19 cellular contexts compared by ENCODE assay signal in the genomic region with DNA sequence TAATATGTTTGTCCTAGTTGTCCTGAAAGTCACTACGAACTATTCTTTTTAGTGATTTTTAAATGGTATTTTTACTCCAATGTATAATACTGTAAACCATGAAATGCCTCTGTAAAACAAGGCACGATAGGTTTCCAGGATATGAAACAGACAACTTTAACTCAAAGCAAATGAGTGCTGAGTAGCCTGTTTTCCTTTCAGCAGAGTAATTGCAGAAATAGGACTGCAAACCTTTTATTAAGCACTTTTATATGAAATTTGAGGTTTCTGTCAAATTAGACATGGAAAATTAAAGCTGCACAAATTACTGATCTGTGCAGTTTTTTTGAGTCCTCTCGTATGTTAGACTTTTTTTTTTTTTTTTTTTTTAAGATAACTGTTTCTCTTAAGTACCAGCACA. TPM values are rescaled to one million over a fixed set of nuclear protein-coding genes. Genes with fewer than 3 reads are reported as not detected.
DNase-seq lines count a peak whose midpoint lies in the region; ATAC-seq and TF ChIP-seq lines count a peak whose summit lies in the region.
"Had no signal": no experiment of that assay in that cellular context is flagged by ENCODE, and none has a peak within 500 bp of the region (broad histone marks: within the 10 kb centered on the region; RNA-seq: fewer than 3 reads in every experiment).

No MANE protein-coding gene starts in this region.

- DNase-seq in SK-N-SH (no peak), OCI-LY7 (ENCODE audit: low spot score) (no peak), vagina (ENCODE audit: extremely low spot score in 2 of 2) (no peak), occipital lobe (lab: John Stamatoyannopoulos, UW) (no peak), SJCRH30 (no peak)
- DNase-seq: CD4-positive, CD25-positive, alpha-beta regulatory T cell; MG63; NCI-H2029; NCI-H524 treated with DMSO at 0.1 percent for 48 hours; NCI-H774; SHP77; T-cell had no signal

- TF ChIP-seq RAD21 in SK-N-SH (IDR thresholded peaks at IDR 0.05; ENCODE audit: low read length) = no peak

- WGBS in SK-N-SH (ENCODE audit: low lambda C conversion rate) = 83% methylated on average over 3 of the region's 3 CpGs

- ATAC-seq in SK-N-SH treated with all-trans-retinoic acid at 6 μM for 48 hours = peak; percentile 56; the same call in 1 of the 3 replicates
- no peak for ATAC-seq in HG02759 (IDR thresholded peaks at IDR 0.05; ENCODE audit: unreplicated experiment)
- ATAC-seq: HCT116, K562, T-cell had no signal

- CTCF ChIA-PET in SK-N-SH (lab: Yijun Ruan, JAX) (interaction anchor here (1.0 to 2.1 kb wide), 3 partner anchors 9 to 57 kb away, joined by 3 to 8 read pairs (median 3); no protein-coding TSS in a partner anchor), OCI-LY7 (lab: Charles Lee; ENCODE audit: unreplicated experiment) (no interaction called here)

- H3K4me2 ChIP-seq in SK-N-SH = no peak overlapping the region
- peak overlapping the region; percentile 36 for H3K4me2 ChIP-seq in OCI-LY7 (ENCODE audit: low read length)

- H4K20me1 ChIP-seq in SK-N-SH (ENCODE audit: insufficient read depth) (peaks cover 59% of the 10 kb centered on the region), OCI-LY7 (ENCODE audit: insufficient read depth, low read length) (peaks cover 53% of the 10 kb centered on the region)

- TF ChIP-seq POLR2A in vagina (IDR thresholded peaks at IDR 0.05) = no peak

- H3F3A ChIP-seq in SK-N-SH (replicated peaks; ENCODE audit: insufficient read depth) = peaks cover 15% of the 10 kb centered on the region

- BruUV-seq in OCI-LY7 (replicated peaks; lab: Mats Ljungman, UMichigan) = no TSS peak

- TF ChIP-seq EP300 in SK-N-SH (IDR thresholded peaks at IDR 0.05; ENCODE audit: borderline replicate concordance in 1 of 2, low read depth in 1 of 2, low read length in 1 of 2) = no peak

- POLR2A ChIA-PET in SK-N-SH (lab: Yijun Ruan, JAX) = no interaction called here
- POLR2A ChIA-PET in OCI-LY7 (lab: Charles Lee) = interaction anchor here (1.1 to 6.0 kb wide), 7 partner anchors 8 to 79 kb away, joined by 3 to 48 read pairs (median 9); a partner anchor contains a TSS

- TF ChIP-seq CTCF in SK-N-SH (IDR thresholded peaks at IDR 0.05) (no peak), OCI-LY7 (conservative IDR thresholded peaks at IDR 0.05; ENCODE audit: low read length) (no peak), vagina (IDR thresholded peaks at IDR 0.05) (no peak)

- intact Hi-C loops in OCI-LY7 (cut with micrococcal nuclease; ENCODE audit: unreplicated experiment) = no loop called here
- intact Hi-C loops in vagina (cut with DNase I) = no loop called here

- H2AFZ ChIP-seq in SK-N-SH (ENCODE audit: low read depth) (no peak overlapping the region), OCI-LY7 (ENCODE audit: low read length) (no peak overlapping the region)

- H3K36me3 ChIP-seq in SK-N-SH (replicated peaks in 1 of 2; ENCODE audit: control insufficient read depth in 1 of 2, insufficient read depth in 2 of 2, low read length in 1 of 2) = no peaks in the 10 kb centered on the region
- peaks cover 10% of the 10 kb centered on the region for H3K36me3 ChIP-seq in OCI-LY7 (ENCODE audit: insufficient read depth, low read length)
- H3K36me3 ChIP-seq in endocrine pancreas (ENCODE audit: control insufficient read depth, insufficient read depth, low read length) = no peaks in the 10 kb centered on the region
- H3K36me3 ChIP-seq in vagina = no peaks in the 10 kb centered on the region
- no peaks in the 10 kb centered on the region for H3K36me3 ChIP-seq in SJCRH30
- H3K36me3 ChIP-seq: MG63 had no signal

- H3K27me3 ChIP-seq in SK-N-SH (ENCODE audit: insufficient read depth) (no peaks in the 10 kb centered on the region), endocrine pancreas (ENCODE audit: control insufficient read depth, insufficient read depth, low read length) (no peaks in the 10 kb centered on the region), vagina (no peaks in the 10 kb centered on the region), SJCRH30 (no peaks in the 10 kb centered on the region)
- H3K27me3 ChIP-seq: MG63 had no signal

- H3K9me2 ChIP-seq in SK-N-SH (no peaks in the 10 kb centered on the region), OCI-LY7 (ENCODE audit: insufficient read depth, low read length) (no peaks in the 10 kb centered on the region)

- peaks cover 93% of the 10 kb centered on the region for H3K79me2 ChIP-seq in SK-N-SH (ENCODE audit: insufficient read depth)
- peaks cover 99% of the 10 kb centered on the region for H3K79me2 ChIP-seq in OCI-LY7 (ENCODE audit: insufficient read depth, low read depth, low read length)

- H3K27ac ChIP-seq in SK-N-SH (ENCODE audit: low read depth in 2 of 2, low read length in 1 of 2) (no peak overlapping the region), OCI-LY7 (ENCODE audit: low read depth, low read length, poor library complexity, severe bottlenecking) (no peak overlapping the region), vagina (no peak overlapping the region), SJCRH30 (no peak overlapping the region)
- H3K27ac ChIP-seq: 22Rv1, RWPE1 had no signal

- H3K9ac ChIP-seq in SK-N-SH = no peak overlapping the region
- no peak overlapping the region for H3K9ac ChIP-seq in endocrine pancreas (ENCODE audit: control insufficient read depth, insufficient read depth, low read length)

- no peaks in the 10 kb centered on the region for H3K9me3 ChIP-seq in SK-N-SH
- H3K9me3 ChIP-seq in OCI-LY7 (ENCODE audit: low read length) = no peaks in the 10 kb centered on the region
- no peaks in the 10 kb centered on the region for H3K9me3 ChIP-seq in endocrine pancreas (ENCODE audit: control insufficient read depth, low read length)
- H3K9me3 ChIP-seq in vagina = no peaks in the 10 kb centered on the region
- H3K9me3 ChIP-seq in SJCRH30 (replicated peaks) = no peaks in the 10 kb centered on the region
- H3K9me3 ChIP-seq: MG63 had no signal

- H3K4me3 ChIP-seq in SK-N-SH (ENCODE audit: low read depth in 2 of 2, low read length in 1 of 2) = no peak overlapping the region
- no peak overlapping the region for H3K4me3 ChIP-seq in OCI-LY7 (ENCODE audit: low read depth, low read length, poor library complexity, severe bottlenecking)
- H3K4me3 ChIP-seq in endocrine pancreas (ENCODE audit: control insufficient read depth, insufficient read depth, low read length) = peak overlapping the region; percentile 22
- H3K4me3 ChIP-seq in vagina = no peak overlapping the region
- H3K4me3 ChIP-seq in SJCRH30 = no peak overlapping the region
- H3K4me3 ChIP-seq: K562, MG63 had no signal

- H3K4me1 ChIP-seq in SK-N-SH (ENCODE audit: control insufficient read depth in 1 of 2, insufficient read depth in 2 of 2, low read depth in 1 of 2, low read length in 1 of 2) (peaks cover 9 to 27% of the 10 kb centered on the region in 2 experiments; a peak in 3 of 4 replicates), OCI-LY7 (ENCODE audit: insufficient read depth, low read length, poor library complexity, severe bottlenecking) (peaks cover 79% of the 10 kb centered on the region), endocrine pancreas (ENCODE audit: control insufficient read depth, insufficient read depth, low read length) (peaks cover 14% of the 10 kb centered on the region), vagina (peaks cover 70% of the 10 kb centered on the region), SJCRH30 (peaks cover 13% of the 10 kb centered on the region)

TF ChIP-seq in SK-N-SH treated with all-trans-retinoic acid at 6 μM for 48 hours, 23 proteins besides CTCF, POLR2A, EP300 and RAD21:
- no peak for TF ChIP-seq TCF4 (CRISPR knock-in tag; IDR thresholded peaks at IDR 0.05; ENCODE audit: borderline replicate concordance)
- no peak for TF ChIP-seq CSDC2 (CRISPR knock-in tag; IDR thresholded peaks at IDR 0.05)
- TF ChIP-seq ZNF8 (CRISPR knock-in tag; IDR thresholded peaks at IDR 0.05) = no peak
- TF ChIP-seq, protein P1, sequence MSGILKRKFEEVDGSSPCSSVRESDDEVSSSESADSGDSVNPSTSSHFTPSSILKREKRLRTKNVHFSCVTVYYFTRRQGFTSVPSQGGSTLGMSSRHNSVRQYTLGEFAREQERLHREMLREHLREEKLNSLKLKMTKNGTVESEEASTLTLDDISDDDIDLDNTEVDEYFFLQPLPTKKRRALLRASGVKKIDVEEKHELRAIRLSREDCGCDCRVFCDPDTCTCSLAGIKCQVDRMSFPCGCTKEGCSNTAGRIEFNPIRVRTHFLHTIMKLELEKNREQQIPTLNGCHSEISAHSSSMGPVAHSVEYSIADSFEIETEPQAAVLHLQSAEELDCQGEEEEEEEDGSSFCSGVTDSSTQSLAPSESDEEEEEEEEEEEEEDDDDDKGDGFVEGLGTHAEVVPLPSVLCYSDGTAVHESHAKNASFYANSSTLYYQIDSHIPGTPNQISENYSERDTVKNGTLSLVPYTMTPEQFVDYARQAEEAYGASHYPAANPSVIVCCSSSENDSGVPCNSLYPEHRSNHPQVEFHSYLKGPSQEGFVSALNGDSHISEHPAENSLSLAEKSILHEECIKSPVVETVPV (CRISPR knock-in tag; IDR thresholded peaks at IDR 0.05) = no peak
- no peak for TF ChIP-seq ZNF70 (CRISPR knock-in tag; IDR thresholded peaks at IDR 0.05)
- no peak for TF ChIP-seq RARB (CRISPR knock-in tag; IDR thresholded peaks at IDR 0.05)
- TF ChIP-seq ZFP3 (CRISPR knock-in tag; IDR thresholded peaks at IDR 0.05) = no peak

TF ChIP-seq in SK-N-SH, 30 proteins besides CTCF, POLR2A, EP300 and RAD21:
- TF ChIP-seq JUND (IDR thresholded peaks at IDR 0.05) (no peak), NFIC (IDR thresholded peaks at IDR 0.05; ENCODE audit: borderline replicate concordance) (no peak), FOSL2 (IDR thresholded peaks at IDR 0.05; ENCODE audit: borderline replicate concordance, low read depth) (no peak), RCOR1 (IDR thresholded peaks at IDR 0.05; ENCODE audit: low read length) (no peak), SIN3A (IDR thresholded peaks at IDR 0.05; ENCODE audit: borderline replicate concordance, low read depth, low read length) (no peak), TEAD4 (IDR thresholded peaks at IDR 0.05; ENCODE audit: borderline replicate concordance, insufficient read depth) (no peak), TCF12 (IDR thresholded peaks at IDR 0.05) (no peak), MEF2A (IDR thresholded peaks at IDR 0.05; ENCODE audit: borderline replicate concordance, low read depth) (no peak)
- TF ChIP-seq, protein P2, sequence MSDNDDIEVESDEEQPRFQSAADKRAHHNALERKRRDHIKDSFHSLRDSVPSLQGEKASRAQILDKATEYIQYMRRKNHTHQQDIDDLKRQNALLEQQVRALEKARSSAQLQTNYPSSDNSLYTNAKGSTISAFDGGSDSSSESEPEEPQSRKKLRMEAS (IDR thresholded peaks at IDR 0.05; ENCODE audit: low read depth) = no peak

RNA-seq across cellular contexts. Expression of a gene that starts 16.2 kb away (rescaled TPM):
- 6.7 and 8.4 TPM in 2 replicates for polyA plus RNA-seq in SK-N-SH (2012; rRNA removed)
- polyA plus RNA-seq in SK-N-SH (2012; cell fraction: cytosol; rRNA removed) = 4.2 and 4.7 TPM in 2 replicates
- 33.8 and 50.9 TPM in 2 replicates for polyA plus RNA-seq in SK-N-SH (2012; cell fraction: nucleus; rRNA removed)
- 124 and 140 TPM in 2 replicates for total RNA-seq in OCI-LY7 (2014; rRNA removed; shearing (Covaris generic))
- total RNA-seq in OCI-LY7 (2022) (250 and 261 TPM in 2 replicates), vagina (177 TPM), occipital lobe (142 TPM)
- total RNA-seq in SJCRH30 (2014; rRNA removed; shearing (Covaris generic)) = 67.3 and 75.3 TPM in 2 replicates
